ENCODE assay signal across 16 cellular contexts in the genomic region with DNA sequence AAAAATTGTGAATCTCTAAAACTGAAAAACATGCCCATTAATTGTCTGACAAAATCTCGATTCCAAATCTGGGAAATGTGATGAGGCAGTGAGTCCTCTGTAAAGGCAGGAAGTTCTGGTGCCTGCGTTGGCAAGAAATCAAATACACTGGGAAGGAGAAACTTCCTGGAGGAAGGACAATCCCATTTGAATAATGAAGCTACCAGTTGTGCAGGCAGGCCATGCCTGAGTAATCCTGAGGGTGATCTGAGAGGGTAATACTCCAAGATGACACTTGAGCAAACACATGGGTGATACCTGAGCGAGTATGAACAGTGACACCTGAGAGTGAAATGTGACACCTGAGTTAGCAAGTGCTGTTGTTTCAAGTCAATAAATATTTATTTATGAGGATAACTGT. TPM values are rescaled to one million over a fixed set of nuclear protein-coding genes. Genes with fewer than 3 reads are reported as not detected.
DNase-seq lines count a peak whose midpoint lies in the region; TF ChIP-seq lines count a peak whose summit lies in the region.
"Had no signal": no experiment of that assay in that cellular context is flagged by ENCODE, and none has a peak within 500 bp of the region (broad histone marks: within the 10 kb centered on the region; RNA-seq: fewer than 3 reads in every experiment).

No MANE protein-coding gene starts in this region.

- no peak overlapping the region for H3K27ac ChIP-seq in coronary artery
- H3K27ac ChIP-seq: gastrocnemius medialis had no signal

- H3K27ac Mint-ChIP-seq in endothelial cell (ENCODE audit: unreplicated experiment), result peak overlapping the region; percentile 8

- H3K4me3 Mint-ChIP-seq in endothelial cell (ENCODE audit: unreplicated experiment), result no peak overlapping the region

- peaks cover 12% of the 10 kb centered on the region for H3K4me1 Mint-ChIP-seq in endothelial cell (ENCODE audit: unreplicated experiment)

- no peaks in the 10 kb centered on the region for H3K9me3 Mint-ChIP-seq in endothelial cell (ENCODE audit: unreplicated experiment)

- DNase-seq in NCI-H82 (lab: John Stamatoyannopoulos, UW) (peak; percentile 2), NCI-H82 treated with DMSO at 0.1 percent for 48 hours (lab: John Stamatoyannopoulos, UW; ENCODE audit: unreplicated experiment) (no peak), NCI-H2171 (lab: John Stamatoyannopoulos, UW) (peak; percentile 23), endothelial cell (ENCODE audit: low spot score) (no peak), renal cortical epithelial cell (ENCODE audit: low read depth) (peak; percentile 52), GM19240 (ENCODE audit: insufficient read length, low spot score) (no peak), coronary artery (ENCODE audit: low spot score) (no peak), medulla oblongata (ENCODE audit: extremely low spot score) (no peak)
- DNase-seq: ACHN; activated CD4-positive, alpha-beta T cell treated with anti-CD3 and anti-CD28 coated beads, Interleukin-2, amount 50 U/mL, for 4 hours; anterior cingulate cortex; Calu3; gastrocnemius medialis; MM.1S; NCI-H774; stimulated activated CD4-positive, alpha-beta T cell treated with anti-CD3 and anti-CD28 coated beads, Interleukin-12 subunit alpha, Interleukin-12 subunit beta, amount 100 ng/mL, for 4 hours had no signal

- H3K27me3 Mint-ChIP-seq in endothelial cell (ENCODE audit: unreplicated experiment), result no peaks in the 10 kb centered on the region

- no peak for TF ChIP-seq CTCF in endothelial cell (IDR thresholded peaks at IDR 0.05; ENCODE audit: unreplicated experiment)
- no peak for TF ChIP-seq CTCF in coronary artery (IDR thresholded peaks at IDR 0.05)

- H3K36me3 Mint-ChIP-seq in endothelial cell (ENCODE audit: low read depth, unreplicated experiment), result no peaks in the 10 kb centered on the region

- H3K4me3 ChIP-seq in coronary artery, result no peak overlapping the region
- H3K4me3 ChIP-seq: gastrocnemius medialis had no signal

RNA-seq across cellular contexts. Expression of a gene that starts 49.6 kb away (rescaled TPM):
- total RNA-seq in endothelial cell (ENCODE audit: unreplicated experiment) (2.2 TPM), renal cortical epithelial cell (1.9 and 3.5 TPM in 2 replicates)

RNA-seq across cellular contexts. Expression of a gene that starts 49.9 kb away (rescaled TPM):
- total RNA-seq in endothelial cell (ENCODE audit: unreplicated experiment), result 16.8 TPM
- 14.5 and 27.4 TPM in 2 replicates for total RNA-seq in renal cortical epithelial cell

Comparison
In these comparisons a context has a peak if more than half of its experiments do, and no peak if none do; other contexts are left out.
1. DNase-seq: peak in NCI-H82 (single experiment), NCI-H2171 (single experiment) and renal cortical epithelial cell (single experiment); none in NCI-H82 treated with DMSO at 0.1 percent for 48 hours (single experiment), endothelial cell (single experiment), GM19240 (single experiment), coronary artery (single experiment) and medulla oblongata (single experiment).